16 cellular contexts compared by ENCODE assay signal in genomic region chr7:145845345-145845744, GRCh38.
A peak's percentile ranks its signal among the peaks of the same experiment; 100 is the strongest.
DNase-seq lines count a peak whose midpoint lies in the region; ATAC-seq and TF ChIP-seq lines count a peak whose summit lies in the region.
"Had no signal": no experiment of that assay in that cellular context is flagged by ENCODE, and none has a peak within 500 bp of the region (broad histone marks: within the 10 kb centered on the region; RNA-seq: fewer than 3 reads in every experiment).

No MANE protein-coding gene starts in this region.

- H3K36me3 ChIP-seq in MM.1S (replicated peaks; ENCODE audit: insufficient read depth, low read length) (no peaks in the 10 kb centered on the region), PC-3 (ENCODE audit: low read depth, low read length) (no peaks in the 10 kb centered on the region), iPS-20b (ENCODE audit: insufficient read depth, low read depth, low read length) (no peaks in the 10 kb centered on the region)
- H3K36me3 ChIP-seq: Peyer's patch had no signal

- H3K27ac Mint-ChIP-seq in Calu3 (ENCODE audit: unreplicated experiment) = no peak overlapping the region
- H3K27ac Mint-ChIP-seq: T-helper 1 cell treated with Interleukin-12 subunit alpha and Interleukin-12 subunit beta and Interleukin-4 antibody, amounts not matched to agents 30 μg/mL and 1 μg/mL, for 36 hours had no signal

- CTCF ChIA-PET in PC-3 (lab: Charles Lee) = no interaction called here
- CTCF ChIA-PET in Calu3 (lab: Charles Lee) = no interaction called here

- intact Hi-C loops in PC-3 (cut with micrococcal nuclease) = loop anchor here (10.0 kb wide), 1 partner anchor 811 kb away; no protein-coding TSS in a partner anchor
- intact Hi-C loops in Calu3 (cut with micrococcal nuclease; ENCODE audit: unreplicated experiment) = no loop called here

- H3K36me3 Mint-ChIP-seq in Calu3 (ENCODE audit: insufficient read depth, unreplicated experiment) = no peaks in the 10 kb centered on the region
- H3K36me3 Mint-ChIP-seq: CD14-positive monocyte had no signal

- peak; percentile 51 for ATAC-seq in GM18511 (IDR thresholded peaks at IDR 0.05; ENCODE audit: unreplicated experiment)
- ATAC-seq in PC-3 = no peak
- ATAC-seq: A549 had no signal

- peaks cover 23% of the 10 kb centered on the region for H3K9me3 Mint-ChIP-seq in Calu3 (ENCODE audit: low read depth, unreplicated experiment)
- H3K9me3 Mint-ChIP-seq: T-helper 1 cell treated with Interleukin-12 subunit alpha and Interleukin-12 subunit beta and Interleukin-4 antibody, amounts not matched to agents 30 μg/mL and 1 μg/mL, for 36 hours had no signal

- H3K4me1 ChIP-seq in MM.1S (ENCODE audit: low read length) (no peaks in the 10 kb centered on the region), PC-3 (ENCODE audit: insufficient read depth, low read length) (no peaks in the 10 kb centered on the region), iPS-20b (ENCODE audit: insufficient read depth, low read length) (peaks cover 5% of the 10 kb centered on the region; the same call in 1 of the 2 replicates)
- H3K4me1 ChIP-seq: A549, Peyer's patch had no signal

- peak overlapping the region; percentile 13 for H2AFZ ChIP-seq in MM.1S (ENCODE audit: low read length)
- H2AFZ ChIP-seq in PC-3 (ENCODE audit: low read length) = peak overlapping the region; percentile 28; the same call in 1 of the 2 replicates

- 0 out of 2 replicates have a peak overlapping the region, but pooled peaks have one; percentile 8 for H3K4me3 ChIP-seq in MM.1S (ENCODE audit: low read length)
- no peak overlapping the region for H3K4me3 ChIP-seq in PC-3 (ENCODE audit: low read length)
- H3K4me3 ChIP-seq in iPS-20b (ENCODE audit: low read length) = no peak overlapping the region
- H3K4me3 ChIP-seq: A549, Peyer's patch had no signal

- no peak overlapping the region for H3K4me3 Mint-ChIP-seq in Calu3 (ENCODE audit: low read depth, unreplicated experiment)
- H3K4me3 Mint-ChIP-seq: CD14-positive monocyte; T-helper 1 cell treated with Interleukin-12 subunit alpha and Interleukin-12 subunit beta and Interleukin-4 antibody, amounts not matched to agents 30 μg/mL and 1 μg/mL, for 36 hours had no signal

- H3F3A ChIP-seq in MM.1S (ENCODE audit: insufficient read depth, low read length) (no peaks in the 10 kb centered on the region), PC-3 (ENCODE audit: low read length, unreplicated experiment) (no peaks in the 10 kb centered on the region)

- 0 out of 2 replicates have a peak overlapping the region, but pooled peaks have one; percentile 8 for H3K9ac ChIP-seq in MM.1S (ENCODE audit: low read length)
- no peak overlapping the region for H3K9ac ChIP-seq in PC-3 (ENCODE audit: low read length)
- peak overlapping the region; percentile 39; the same call in 1 of the 2 replicates for H3K9ac ChIP-seq in iPS-20b (ENCODE audit: low read depth, low read length)
- H3K9ac ChIP-seq: SK-N-SH had no signal

- POLR2A ChIA-PET in PC-3 (lab: Charles Lee; ENCODE audit: unreplicated experiment) = no interaction called here

- no peak for TF ChIP-seq CTCF in MM.1S (IDR thresholded peaks at IDR 0.05; ENCODE audit: low read length)
- no peak for TF ChIP-seq CTCF in PC-3 (conservative IDR thresholded peaks at IDR 0.05; ENCODE audit: low read depth, low read length)
- no peak for TF ChIP-seq CTCF in Calu3 (IDR thresholded peaks at IDR 0.05; ENCODE audit: unreplicated experiment)

- DNase-seq in MM.1S (peak; percentile 25), PC-3 (no peak), AG08395 (ENCODE audit: low spot score) (no peak), Calu3 (no peak), SHP77 treated with DMSO at 0.1 percent for 48 hours (lab: John Stamatoyannopoulos, UW) (no peak)
- no peak for DNase-seq in activated T-cell treated with anti-CD3 and anti-CD28 coated beads, Interleukin-2, amount 50 U/mL, for 48 hours
- DNase-seq: NCI-H2029, NCI-H524 treated with DMSO at 0.1 percent for 48 hours, Peyer's patch, Right ventricle myocardium superior, SK-N-SH had no signal

- H3K79me2 ChIP-seq in MM.1S (ENCODE audit: low read length) (no peaks in the 10 kb centered on the region), PC-3 (ENCODE audit: low read length) (no peaks in the 10 kb centered on the region)

- no peak overlapping the region; the same call in 1 of the 2 replicates for H3K27ac ChIP-seq in MM.1S (ENCODE audit: low read length)
- no peak overlapping the region for H3K27ac ChIP-seq in PC-3 (ENCODE audit: low read length)
- H3K27ac ChIP-seq in iPS-20b (ENCODE audit: low read length) = no peak overlapping the region
- H3K27ac ChIP-seq: A549, Peyer's patch had no signal

- H3K4me2 ChIP-seq in MM.1S (ENCODE audit: low read depth, low read length) (peak overlapping the region; percentile 39; the same call in 1 of the 2 replicates), PC-3 (ENCODE audit: low read length) (no peak overlapping the region)
- H3K4me2 ChIP-seq: A549, SK-N-SH had no signal

- no peaks in the 10 kb centered on the region for H3K4me1 Mint-ChIP-seq in Calu3 (ENCODE audit: low read depth, unreplicated experiment)
- H3K4me1 Mint-ChIP-seq: CD14-positive monocyte had no signal

- no peaks in the 10 kb centered on the region for H3K27me3 Mint-ChIP-seq in Calu3 (ENCODE audit: unreplicated experiment)

- H3K27me3 ChIP-seq in MM.1S (replicated peaks; ENCODE audit: insufficient read depth, low read length) (no peaks in the 10 kb centered on the region), PC-3 (ENCODE audit: low read length) (no peaks in the 10 kb centered on the region), iPS-20b (ENCODE audit: insufficient read depth, low read length) (no peaks in the 10 kb centered on the region)
- H3K27me3 ChIP-seq: Peyer's patch had no signal

- no peaks in the 10 kb centered on the region for H4K20me1 ChIP-seq in MM.1S (ENCODE audit: insufficient read depth, low read length)
- H4K20me1 ChIP-seq in PC-3 (ENCODE audit: low read length) = no peaks in the 10 kb centered on the region

- H3K9me2 ChIP-seq in MM.1S (replicated peaks; ENCODE audit: insufficient read depth, low read length) (no peaks in the 10 kb centered on the region), PC-3 (replicated peaks; ENCODE audit: low read length) (no peaks in the 10 kb centered on the region)
- H3K9me2 ChIP-seq: SK-N-SH had no signal

- H3K9me3 ChIP-seq in MM.1S (replicated peaks; ENCODE audit: insufficient read depth, low read length) (no peaks in the 10 kb centered on the region), PC-3 (ENCODE audit: low read length) (no peaks in the 10 kb centered on the region), iPS-20b (ENCODE audit: insufficient read depth, low read depth, low read length) (no peaks in the 10 kb centered on the region)
- H3K9me3 ChIP-seq: A549, Peyer's patch had no signal

- BruUV-seq in PC-3 (replicated peaks; lab: Mats Ljungman, UMichigan) (no TSS peak), Calu3 (replicated peaks; lab: Mats Ljungman, UMichigan) (no TSS peak)
